Comparison of ENCODE assay signal across 11 cellular contexts in the genomic region with DNA sequence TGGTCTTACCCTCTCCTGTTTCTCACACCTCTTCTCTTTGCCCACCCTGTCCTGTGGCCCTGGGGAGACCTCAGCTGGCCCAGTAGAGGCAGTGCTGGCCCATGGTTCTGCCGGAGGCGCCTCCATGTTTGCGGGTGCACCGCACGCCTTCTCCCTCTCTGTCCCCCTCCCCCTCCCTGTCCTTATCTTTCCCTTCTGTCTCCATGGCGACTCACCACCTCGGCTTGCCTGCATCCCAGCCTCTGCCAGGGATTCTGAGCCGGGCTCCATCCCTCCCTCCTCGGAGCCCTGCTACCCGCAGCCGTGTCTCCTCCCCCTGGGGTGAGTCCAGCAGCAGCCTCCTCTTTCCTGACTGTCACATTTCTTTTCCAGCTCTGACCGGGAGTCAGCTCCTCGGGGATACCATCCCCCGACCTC. TPM values are rescaled to one million over a fixed set of nuclear protein-coding genes. Genes with fewer than 3 reads are reported as not detected.
DNase-seq lines count a peak whose midpoint lies in the region; TF ChIP-seq lines count a peak whose summit lies in the region.
"Had no signal": no experiment of that assay in that cellular context is flagged by ENCODE, and none has a peak within 500 bp of the region (broad histone marks: within the 10 kb centered on the region; RNA-seq: fewer than 3 reads in every experiment).

A gene with protein sequence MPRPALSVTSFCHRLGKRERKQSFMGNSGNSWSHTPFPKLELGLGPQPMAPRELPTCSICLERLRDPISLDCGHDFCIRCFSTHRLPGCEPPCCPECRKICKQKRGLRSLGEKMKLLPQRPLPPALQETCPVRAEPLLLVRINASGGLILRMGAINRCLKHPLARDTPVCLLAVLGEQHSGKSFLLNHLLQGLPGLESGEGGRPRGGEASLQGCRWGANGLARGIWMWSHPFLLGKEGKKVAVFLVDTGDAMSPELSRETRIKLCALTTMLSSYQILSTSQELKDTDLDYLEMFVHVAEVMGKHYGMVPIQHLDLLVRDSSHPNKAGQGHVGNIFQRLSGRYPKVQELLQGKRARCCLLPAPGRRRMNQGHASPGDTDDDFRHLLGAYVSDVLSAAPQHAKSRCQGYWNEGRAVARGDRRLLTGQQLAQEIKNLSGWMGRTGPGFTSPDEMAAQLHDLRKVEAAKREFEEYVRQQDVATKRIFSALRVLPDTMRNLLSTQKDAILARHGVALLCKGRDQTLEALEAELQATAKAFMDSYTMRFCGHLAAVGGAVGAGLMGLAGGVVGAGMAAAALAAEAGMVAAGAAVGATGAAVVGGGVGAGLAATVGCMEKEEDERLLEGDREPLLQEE (plus strand): TSS at position 358 of the 417 bp plus-strand sequence. CDS start 177 bp downstream, outside the sequence.

- H3K27me3 Mint-ChIP-seq in nephron (ENCODE audit: low read depth) = peaks cover 10% of the 10 kb centered on the region
- H3K27me3 Mint-ChIP-seq in activated naive CD8-positive, alpha-beta T cell treated with anti-CD3 and anti-CD28 coated beads for 36 hours = no peaks in the 10 kb centered on the region
- no peaks in the 10 kb centered on the region for H3K27me3 Mint-ChIP-seq in activated T-cell treated with anti-CD3 and anti-CD28 coated beads, Interleukin-2, amount 50 U/mL, for 24 hours
- H3K27me3 Mint-ChIP-seq: CD4-positive, alpha-beta T cell; natural killer cell treated with Interleukin-12 subunit alpha and Interleukin-12 subunit beta and Interleukin-15 and Interleukin-18, amount 100 ng/mL, for 72 hours had no signal

- no peaks in the 10 kb centered on the region for H3K36me3 Mint-ChIP-seq in nephron (ENCODE audit: low read depth)
- no peaks in the 10 kb centered on the region for H3K36me3 Mint-ChIP-seq in activated naive CD8-positive, alpha-beta T cell treated with anti-CD3 and anti-CD28 coated beads for 36 hours
- H3K36me3 Mint-ChIP-seq in activated T-cell treated with anti-CD3 and anti-CD28 coated beads, Interleukin-2, amount 50 U/mL, for 24 hours (ENCODE audit: low read depth) = no peaks in the 10 kb centered on the region
- H3K36me3 Mint-ChIP-seq: natural killer cell treated with Interleukin-12 subunit alpha and Interleukin-12 subunit beta and Interleukin-15 and Interleukin-18, amount 100 ng/mL, for 72 hours had no signal

- H3K9me3 Mint-ChIP-seq in nephron = no peaks in the 10 kb centered on the region
- no peaks in the 10 kb centered on the region for H3K9me3 Mint-ChIP-seq in activated naive CD8-positive, alpha-beta T cell treated with anti-CD3 and anti-CD28 coated beads for 36 hours
- H3K9me3 Mint-ChIP-seq in activated T-cell treated with anti-CD3 and anti-CD28 coated beads, Interleukin-2, amount 50 U/mL, for 24 hours = no peaks in the 10 kb centered on the region
- H3K9me3 Mint-ChIP-seq: CD4-positive, alpha-beta T cell; natural killer cell treated with Interleukin-12 subunit alpha and Interleukin-12 subunit beta and Interleukin-15 and Interleukin-18, amount 100 ng/mL, for 72 hours had no signal

- DNase-seq in AG08396 (ENCODE audit: low spot score) (peak; percentile 73), Peyer's patch (no peak), fibroblast of pulmonary artery (ENCODE audit: low read depth) (peak; percentile 52), NCI-H2029 (lab: John Stamatoyannopoulos, UW) (no peak), tibial nerve (ENCODE audit: low spot score in 2 of 2) (no peak)
- DNase-seq in activated naive CD8-positive, alpha-beta T cell treated with anti-CD3 and anti-CD28 coated beads for 36 hours = no peak
- DNase-seq in activated T-cell treated with anti-CD3 and anti-CD28 coated beads, Interleukin-2, amount 50 U/mL, for 24 hours = no peak
- DNase-seq: CD4-positive, alpha-beta T cell; NCI-H526 had no signal

- H3K27ac Mint-ChIP-seq in nephron = peak within 1 kb of the TSS in 2 of 3 experiments; percentile 23 to 61
- H3K27ac Mint-ChIP-seq in activated naive CD8-positive, alpha-beta T cell treated with anti-CD3 and anti-CD28 coated beads for 36 hours = no peak within 1 kb of the TSS
- H3K27ac Mint-ChIP-seq in activated T-cell treated with anti-CD3 and anti-CD28 coated beads, Interleukin-2, amount 50 U/mL, for 24 hours = no peak within 1 kb of the TSS
- H3K27ac Mint-ChIP-seq: CD4-positive, alpha-beta T cell; natural killer cell treated with Interleukin-12 subunit alpha and Interleukin-12 subunit beta and Interleukin-15 and Interleukin-18, amount 100 ng/mL, for 72 hours had no signal

- no peak for TF ChIP-seq CTCF in Peyer's patch (IDR thresholded peaks at IDR 0.05)
- TF ChIP-seq CTCF in fibroblast of pulmonary artery (IDR thresholded peaks at IDR 0.05; ENCODE audit: low read length, missing control alignments) = peak; percentile 5
- TF ChIP-seq CTCF in nephron (IDR thresholded peaks at IDR 0.05; ENCODE audit: unreplicated experiment in 3 of 3) = no peak
- TF ChIP-seq CTCF in tibial nerve (IDR thresholded peaks at IDR 0.05) = peak in 1 of 5 experiments; percentile 15

- 18% methylated on average over 14 of the region's 14 CpGs for WGBS in tibial nerve, 2 donors

- TF ChIP-seq POLR2A in Peyer's patch (IDR thresholded peaks at IDR 0.05) (no peak), tibial nerve (IDR thresholded peaks at IDR 0.05) (no peak)

- H3K9me3 ChIP-seq in Peyer's patch (no peaks in the 10 kb centered on the region), tibial nerve (no peaks in the 10 kb centered on the region)

- H3K4me3 Mint-ChIP-seq in nephron = peak within 1 kb of the TSS in 1 of 3 experiments; percentile 60
- H3K4me3 Mint-ChIP-seq in activated naive CD8-positive, alpha-beta T cell treated with anti-CD3 and anti-CD28 coated beads for 36 hours = no peak within 1 kb of the TSS
- no peak within 1 kb of the TSS for H3K4me3 Mint-ChIP-seq in activated T-cell treated with anti-CD3 and anti-CD28 coated beads, Interleukin-2, amount 50 U/mL, for 24 hours
- H3K4me3 Mint-ChIP-seq: CD4-positive, alpha-beta T cell; natural killer cell treated with Interleukin-12 subunit alpha and Interleukin-12 subunit beta and Interleukin-15 and Interleukin-18, amount 100 ng/mL, for 72 hours had no signal

- H3K27me3 ChIP-seq in Peyer's patch (no peaks in the 10 kb centered on the region), tibial nerve (no peaks in the 10 kb centered on the region)

- no peak for TF ChIP-seq EP300 in tibial nerve (IDR thresholded peaks at IDR 0.05)

- no peaks in the 10 kb centered on the region for H3K36me3 ChIP-seq in Peyer's patch
- H3K36me3 ChIP-seq in tibial nerve = no peaks in the 10 kb centered on the region

- H3K27ac ChIP-seq in Peyer's patch (peak within 1 kb of the TSS in 1 of 4 donors; percentile 5), tibial nerve (peak within 1 kb of the TSS in 1 of 4 donors; percentile 17)

- H3K4me1 ChIP-seq in Peyer's patch (no peaks in the 10 kb centered on the region), tibial nerve (peaks cover 0 to 12% (median 0%) of the 10 kb centered on the region in 4 donors)

- H3K4me1 Mint-ChIP-seq in nephron = peaks cover 20% of the 10 kb centered on the region
- no peaks in the 10 kb centered on the region for H3K4me1 Mint-ChIP-seq in activated naive CD8-positive, alpha-beta T cell treated with anti-CD3 and anti-CD28 coated beads for 36 hours
- no peaks in the 10 kb centered on the region for H3K4me1 Mint-ChIP-seq in activated T-cell treated with anti-CD3 and anti-CD28 coated beads, Interleukin-2, amount 50 U/mL, for 24 hours (ENCODE audit: low read depth)

- H3K4me3 ChIP-seq in Peyer's patch (peak within 1 kb of the TSS; percentile 2 to 32 (median 15)), fibroblast of pulmonary artery (replicated peaks; ENCODE audit: low read depth, low read length) (peak within 1 kb of the TSS; percentile 28), tibial nerve (peak within 1 kb of the TSS in 2 of 4 donors; percentile 23 to 31)

RNA-seq across cellular contexts. Expression of the gene that starts here (rescaled TPM):
- 10 to 100 TPM in 1 of 4 donors, 1 to 10 TPM in 3; 1.2 to 47.0 (median 2.0) TPM for total RNA-seq in Peyer's patch
- under 1 TPM in 1 of 2 experiments, not detected in 1; 0.10 TPM for total RNA-seq in activated naive CD8-positive, alpha-beta T cell treated with anti-CD3 and anti-CD28 coated beads for 36 hours
- total RNA-seq in tibial nerve = 1 to 10 TPM in 3 of 4 donors, under 1 TPM in 1; 0.44 to 2.5 (median 1.8) TPM

Comparison
In these comparisons a context has a peak if more than half of its experiments do, and no peak if none do; other contexts are left out.
1. DNase-seq: peak in AG08396 (single experiment) and fibroblast of pulmonary artery (single experiment); none in Peyer's patch (0 of 3), NCI-H2029 (single experiment), activated naive CD8-positive, alpha-beta T cell treated with anti-CD3 and anti-CD28 coated beads for 36 hours (single experiment), tibial nerve (0 of 2) and activated T-cell treated with anti-CD3 and anti-CD28 coated beads, Interleukin-2, amount 50 U/mL, for 24 hours (single experiment).
2. H3K27ac Mint-ChIP-seq: peak in nephron (2 of 3); none in activated naive CD8-positive, alpha-beta T cell treated with anti-CD3 and anti-CD28 coated beads for 36 hours (single experiment) and activated T-cell treated with anti-CD3 and anti-CD28 coated beads, Interleukin-2, amount 50 U/mL, for 24 hours (single experiment).